In the genomic region with DNA sequence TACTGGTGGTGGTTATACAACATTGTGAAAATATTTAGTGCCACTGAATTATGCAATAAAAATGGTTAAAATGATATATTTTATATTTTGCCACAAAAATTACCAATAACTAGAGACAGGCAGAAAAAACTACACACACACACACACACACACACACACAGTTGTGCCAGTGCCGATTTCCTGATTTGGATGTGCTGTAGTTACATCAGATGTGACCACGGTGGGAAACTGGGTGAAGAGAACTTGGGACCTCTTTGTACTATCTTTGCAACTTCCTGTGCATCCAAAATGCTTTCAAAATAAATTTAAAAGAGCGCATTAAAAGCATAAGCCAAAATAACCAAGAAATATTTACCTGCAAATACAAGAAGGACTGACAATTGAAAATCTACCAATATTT, we compare ENCODE assay signal across 36 cellular contexts.
DNase-seq lines count a peak whose midpoint lies in the region; ATAC-seq, FAIRE-seq and TF ChIP-seq lines count a peak whose summit lies in the region.
"Had no signal": no experiment of that assay in that cellular context is flagged by ENCODE, and none has a peak within 500 bp of the region (broad histone marks: within the 10 kb centered on the region; RNA-seq: fewer than 3 reads in every experiment).

No MANE protein-coding gene starts in this region.

- H3K4me3 Mint-ChIP-seq in astrocyte (ENCODE audit: unreplicated experiment) (no peak overlapping the region), nephron (no peak overlapping the region)
- H3K4me3 Mint-ChIP-seq: B cell; CD14-positive monocyte; CD4-positive, alpha-beta memory T cell; CD4-positive, alpha-beta T cell; CD4-positive, CD25-positive, alpha-beta regulatory T cell; CD8-positive, alpha-beta memory T cell; CD8-positive, alpha-beta T cell had no signal

- H3K27ac Mint-ChIP-seq in astrocyte (ENCODE audit: unreplicated experiment): peak overlapping the region; percentile 63
- H3K27ac Mint-ChIP-seq in nephron: peak overlapping the region; percentile 66 to 87 (median 84)
- H3K27ac Mint-ChIP-seq: B cell; CD4-positive, alpha-beta memory T cell; CD4-positive, alpha-beta T cell; CD4-positive, CD25-positive, alpha-beta regulatory T cell; CD8-positive, alpha-beta memory T cell; CD8-positive, alpha-beta T cell had no signal

- no peaks in the 10 kb centered on the region for H3K4me1 Mint-ChIP-seq in astrocyte (ENCODE audit: low read depth, unreplicated experiment)
- H3K4me1 Mint-ChIP-seq in nephron: peaks cover 50% of the 10 kb centered on the region
- H3K4me1 Mint-ChIP-seq: B cell; CD14-positive monocyte; CD4-positive, alpha-beta memory T cell; CD4-positive, CD25-positive, alpha-beta regulatory T cell; CD8-positive, alpha-beta memory T cell had no signal

- H3K4me2 ChIP-seq in DND-41 (ENCODE audit: insufficient read depth, low read length) (no peak overlapping the region), astrocyte (ENCODE audit: low read length) (no peak overlapping the region)
- H3K4me2 ChIP-seq: A549; BLaER1; BLaER1 treated with 17β-estradiol and CSF1 and Interleukin-3, amounts not matched to agents 10 nM and 100 nM had no signal

- H3K4me3 ChIP-seq in AG10803 (ENCODE audit: low read length) (no peak overlapping the region), DND-41 (ENCODE audit: low read depth in 1 of 2, low read length in 2 of 2) (no peak overlapping the region), astrocyte (ENCODE audit: insufficient read depth, low read depth, low read length) (no peak overlapping the region), WERI-Rb-1 (ENCODE audit: low read depth, low read length) (no peak overlapping the region)
- H3K4me3 ChIP-seq: A549; BLaER1; BLaER1 treated with 17β-estradiol and CSF1 and Interleukin-3, amounts not matched to agents 10 nM and 100 nM had no signal

- DNase-seq in AG10803 (ENCODE audit: low read depth): peak; percentile 38
- DNase-seq in DND-41: peak; percentile 54
- DNase-seq in astrocyte (ENCODE audit: low read depth): no peak
- DNase-seq in OCI-M1 (lab: John Stamatoyannopoulos, UW): no peak
- DNase-seq in WERI-Rb-1: no peak
- DNase-seq in CD1c-positive myeloid dendritic cell (ENCODE audit: extremely low spot score): no peak
- DNase-seq: 8988T; ACHN; AML-193; BE2C; C1 segment of cervical spinal cord; Caco-2; Calu3; CD4-positive, alpha-beta memory T cell; CD4-positive, alpha-beta T cell; CD4-positive, CD25-positive, alpha-beta regulatory T cell; CD8-positive, alpha-beta memory T cell; CD8-positive, alpha-beta T cell; COR-L47; DMS 273 treated with DMSO at 0.1 percent for 48 hours; DMS153; DMS53; DMS79; DMS79 treated with DMSO at 0.1 percent for 48 hours; EL had no signal

- no peak for FAIRE-seq in astrocyte (lab: Jason Lieb, UNC)
- FAIRE-seq: A204.1, A549, G401.6 had no signal

- H3K27ac ChIP-seq in DND-41 (ENCODE audit: low read length) (no peak overlapping the region), astrocyte (ENCODE audit: low read depth, low read length) (no peak overlapping the region), WERI-Rb-1 (no peak overlapping the region)
- H3K27ac ChIP-seq: 22Rv1; A549; BLaER1; BLaER1 treated with 17β-estradiol and CSF1 and Interleukin-3, amounts not matched to agents 10 nM and 100 nM; C4-2B had no signal

- ATAC-seq in DND-41 (ENCODE audit: insufficient read depth, low read depth): peak; percentile 82; the same call in 2 of the 3 replicates
- no peak for ATAC-seq in HG03025 (IDR thresholded peaks at IDR 0.05; ENCODE audit: low FRiP score, unreplicated experiment)
- ATAC-seq: A549; CD8-positive, alpha-beta T cell had no signal

- H3K36me3 ChIP-seq in DND-41 (ENCODE audit: insufficient read depth, low read length) (no peaks in the 10 kb centered on the region), astrocyte (ENCODE audit: insufficient read depth, low read length) (no peaks in the 10 kb centered on the region), WERI-Rb-1 (no peaks in the 10 kb centered on the region)
- H3K36me3 ChIP-seq: BE2C; BLaER1; BLaER1 treated with 17β-estradiol and CSF1 and Interleukin-3, amounts not matched to agents 10 nM and 100 nM had no signal

- peaks cover 6% of the 10 kb centered on the region for H3K27me3 Mint-ChIP-seq in astrocyte (ENCODE audit: low read depth, unreplicated experiment)
- no peaks in the 10 kb centered on the region for H3K27me3 Mint-ChIP-seq in nephron (ENCODE audit: low read depth)

- H4K20me1 ChIP-seq in DND-41 (ENCODE audit: insufficient read depth, low read length): no peaks in the 10 kb centered on the region
- no peaks in the 10 kb centered on the region for H4K20me1 ChIP-seq in astrocyte (ENCODE audit: insufficient read depth, low read length)
- H4K20me1 ChIP-seq: BLaER1; BLaER1 treated with 17β-estradiol and CSF1 and Interleukin-3, amounts not matched to agents 10 nM and 100 nM had no signal

- H3K4me1 ChIP-seq in DND-41 (ENCODE audit: insufficient read depth, low read length) (peaks cover 16% of the 10 kb centered on the region), astrocyte (ENCODE audit: insufficient read depth, low read length) (no peaks in the 10 kb centered on the region)
- H3K4me1 ChIP-seq: A549, BE2C, Caco-2 had no signal

- H3K9me3 Mint-ChIP-seq in astrocyte (ENCODE audit: unreplicated experiment): no peaks in the 10 kb centered on the region
- H3K9me3 Mint-ChIP-seq in nephron: no peaks in the 10 kb centered on the region
- H3K9me3 Mint-ChIP-seq: CD4-positive, alpha-beta memory T cell; CD4-positive, alpha-beta T cell; CD8-positive, alpha-beta T cell had no signal

- H3K79me2 ChIP-seq in DND-41 (ENCODE audit: insufficient read depth, low read length) (no peaks in the 10 kb centered on the region), astrocyte (ENCODE audit: insufficient read depth, low read length) (no peaks in the 10 kb centered on the region)

- H2AFZ ChIP-seq in DND-41 (ENCODE audit: low read depth, low read length) (no peak overlapping the region), astrocyte (ENCODE audit: low read depth, low read length) (no peak overlapping the region)

- H3K36me3 Mint-ChIP-seq in astrocyte (ENCODE audit: low read depth, unreplicated experiment) (no peaks in the 10 kb centered on the region), nephron (ENCODE audit: low read depth) (no peaks in the 10 kb centered on the region)
- H3K36me3 Mint-ChIP-seq: CD14-positive monocyte; CD4-positive, alpha-beta memory T cell; CD4-positive, CD25-positive, alpha-beta regulatory T cell; CD8-positive, alpha-beta memory T cell; CD8-positive, alpha-beta T cell had no signal

- TF ChIP-seq CTCF in AG10803 (conservative IDR thresholded peaks at IDR 0.05; ENCODE audit: low read length): no peak
- no peak for TF ChIP-seq CTCF in DND-41 (IDR thresholded peaks at IDR 0.05; ENCODE audit: borderline replicate concordance, extremely low read depth, low read length, poor library complexity, severe bottlenecking)
- TF ChIP-seq CTCF in astrocyte (IDR thresholded peaks at IDR 0.05; ENCODE audit: insufficient read depth, low read depth, low read length): no peak
- no peak for TF ChIP-seq CTCF in nephron (IDR thresholded peaks at IDR 0.05; ENCODE audit: unreplicated experiment in 3 of 3)
- no peak for TF ChIP-seq CTCF in WERI-Rb-1 (IDR thresholded peaks at IDR 0.05; ENCODE audit: low read depth, low read length)

- H3K9me3 ChIP-seq in DND-41 (ENCODE audit: insufficient read depth, low read length, severe bottlenecking) (no peaks in the 10 kb centered on the region), astrocyte (ENCODE audit: insufficient read depth, low read depth, low read length) (no peaks in the 10 kb centered on the region), WERI-Rb-1 (ENCODE audit: severe bottlenecking) (no peaks in the 10 kb centered on the region)
- H3K9me3 ChIP-seq: A549; BE2C; BLaER1; BLaER1 treated with 17β-estradiol and CSF1 and Interleukin-3, amounts not matched to agents 10 nM and 100 nM; Caco-2 had no signal

- H3K9ac ChIP-seq in DND-41 (ENCODE audit: low read depth, low read length) (no peak overlapping the region), astrocyte (ENCODE audit: low read length) (no peak overlapping the region)
- H3K9ac ChIP-seq: BLaER1; BLaER1 treated with 17β-estradiol and CSF1 and Interleukin-3, amounts not matched to agents 10 nM and 100 nM had no signal

- H3K27me3 ChIP-seq in DND-41 (ENCODE audit: insufficient read depth, low read length, poor library complexity): no peaks in the 10 kb centered on the region
- no peaks in the 10 kb centered on the region for H3K27me3 ChIP-seq in astrocyte (ENCODE audit: insufficient read depth, low read length)
- no peaks in the 10 kb centered on the region for H3K27me3 ChIP-seq in WERI-Rb-1 (ENCODE audit: insufficient read depth, low read depth, severe bottlenecking)
- H3K27me3 ChIP-seq: BE2C; BLaER1; BLaER1 treated with 17β-estradiol and CSF1 and Interleukin-3, amounts not matched to agents 10 nM and 100 nM had no signal

Comparison
In these comparisons a context has a peak if more than half of its experiments do, and no peak if none do; other contexts are left out.
1. DNase-seq: peak in AG10803 (single experiment) and DND-41 (single experiment); none in astrocyte (single experiment), OCI-M1 (single experiment), WERI-Rb-1 (single experiment) and CD1c-positive myeloid dendritic cell (single experiment).